Comparison of ENCODE assay signal across 9 cellular contexts in the genomic region with DNA sequence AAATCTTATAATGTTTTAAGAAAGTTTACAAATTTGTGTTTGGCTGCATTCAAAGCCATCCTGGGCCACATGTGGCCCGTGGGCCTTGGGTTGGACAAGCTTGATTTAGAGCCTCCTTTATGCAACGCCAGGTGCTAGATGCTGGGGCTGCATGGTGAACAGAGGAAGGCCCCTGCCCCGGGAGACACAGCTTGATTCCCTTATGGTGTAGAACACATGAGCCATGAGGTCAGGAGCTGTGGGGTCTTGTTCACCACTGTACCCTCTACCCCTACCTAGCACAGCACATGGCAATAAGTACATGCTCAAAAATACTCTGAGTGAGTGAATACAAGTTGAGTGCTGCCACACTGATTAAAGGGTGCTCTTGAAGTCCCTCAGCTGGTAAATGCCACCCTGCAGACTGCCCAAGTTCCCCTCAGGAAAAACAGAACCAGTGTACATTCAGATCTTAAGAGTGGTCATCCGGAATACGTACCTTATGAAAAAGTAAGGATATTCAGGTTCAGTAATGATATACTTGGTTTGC.
A peak's percentile ranks its signal among the peaks of the same experiment; 100 is the strongest.
DNase-seq lines count a peak whose midpoint lies in the region; ATAC-seq and TF ChIP-seq lines count a peak whose summit lies in the region.
"Had no signal": no experiment of that assay in that cellular context is flagged by ENCODE, and none has a peak within 500 bp of the region (broad histone marks: within the 10 kb centered on the region; RNA-seq: fewer than 3 reads in every experiment).

No MANE protein-coding gene starts in this region.

- peaks cover 4% of the 10 kb centered on the region; the same call in 1 of the 2 replicates for H3K27me3 Mint-ChIP-seq in HFFc6 (ENCODE audit: insufficient read depth)
- no peaks in the 10 kb centered on the region for H3K27me3 Mint-ChIP-seq in activated B cell treated with CpG ODN at 0.5 μM for 24 hours

- H3K4me1 ChIP-seq in BLaER1 (peaks cover 64% of the 10 kb centered on the region), mucosa of rectum (ENCODE audit: control insufficient read depth in 2 of 2, insufficient read depth in 2 of 2, low read length in 2 of 2) (peaks cover 0 to 12% of the 10 kb centered on the region in 2 donors)

- no peaks in the 10 kb centered on the region for H3K9me3 ChIP-seq in BLaER1
- no peaks in the 10 kb centered on the region for H3K9me3 ChIP-seq in mucosa of rectum (ENCODE audit: control insufficient read depth in 2 of 2, low read length in 2 of 2)

- H3K9me3 Mint-ChIP-seq in HFFc6: no peaks in the 10 kb centered on the region
- no peaks in the 10 kb centered on the region for H3K9me3 Mint-ChIP-seq in activated B cell treated with CpG ODN at 0.5 μM for 24 hours

- no peak for TF ChIP-seq CTCF in HFFc6 (IDR thresholded peaks at IDR 0.05)
- no peak for TF ChIP-seq CTCF in activated B cell treated with CpG ODN at 0.5 μM for 24 hours (IDR thresholded peaks at IDR 0.05)

- H3K36me3 ChIP-seq in BLaER1 (no peaks in the 10 kb centered on the region), mucosa of rectum (ENCODE audit: control insufficient read depth in 2 of 2, insufficient read depth in 2 of 2, low read length in 2 of 2) (no peaks in the 10 kb centered on the region)

- H3K4me3 ChIP-seq in BLaER1 (no peak overlapping the region; the same call in 1 of the 2 replicates), mucosa of rectum (ENCODE audit: low read length in 2 of 2) (no peak overlapping the region)

- H3K27ac ChIP-seq in BLaER1 (peak overlapping the region; percentile 82), mucosa of rectum (ENCODE audit: low read depth in 2 of 2, low read length in 2 of 2) (peak overlapping the region; percentile 52 to 65)

- no peaks in the 10 kb centered on the region for H4K20me1 ChIP-seq in BLaER1

- POLR2A ChIA-PET in activated B cell treated with CpG ODN at 0.5 μM for 24 hours (lab: Charles Lee): interaction anchor here (0.7 to 4.9 kb wide), 5 partner anchors 30 to 72 kb away, joined by 3 to 72 read pairs (median 36); a partner anchor contains a TSS

- CTCF ChIA-PET in activated B cell treated with CpG ODN at 0.5 μM for 24 hours (lab: Charles Lee): interaction anchor here (1.0 to 2.9 kb wide), 3 partner anchors 30 to 74 kb away, joined by 4 to 21 read pairs (median 4); a partner anchor contains a TSS

- H3K36me3 Mint-ChIP-seq in HFFc6 (ENCODE audit: low read depth) (no peaks in the 10 kb centered on the region), activated B cell treated with CpG ODN at 0.5 μM for 24 hours (ENCODE audit: low read depth) (no peaks in the 10 kb centered on the region)

- H3K27me3 ChIP-seq in BLaER1 (no peaks in the 10 kb centered on the region), mucosa of rectum (ENCODE audit: control insufficient read depth in 2 of 2, insufficient read depth in 2 of 2, low read length in 2 of 2) (no peaks in the 10 kb centered on the region)

- H3K4me3 Mint-ChIP-seq in HFFc6 (peak overlapping the region; percentile 68), activated B cell treated with CpG ODN at 0.5 μM for 24 hours (peak overlapping the region; percentile 70)

- H3K27ac Mint-ChIP-seq in HFFc6: peak overlapping the region; percentile 98
- peak overlapping the region; percentile 88 for H3K27ac Mint-ChIP-seq in activated B cell treated with CpG ODN at 0.5 μM for 24 hours

- no peak for DNase-seq in HFFc6
- DNase-seq in activated B cell treated with CpG ODN at 0.5 μM for 24 hours: no peak
- no peak for DNase-seq in kidney glomerular epithelial cell (lab: John Stamatoyannopoulos, UW)
- no peak for DNase-seq in NCI-H510A (lab: John Stamatoyannopoulos, UW)
- DNase-seq in globus pallidus (ENCODE audit: low spot score): no peak
- DNase-seq in COLO668 (lab: John Stamatoyannopoulos, UW; ENCODE audit: unreplicated experiment): no peak
- DNase-seq: NCI-H1694 treated with DMSO at 0.1 percent for 48 hours had no signal

- H3K9ac ChIP-seq in BLaER1: peak overlapping the region; percentile 55; the same call in 1 of the 2 replicates
- H3K9ac ChIP-seq in mucosa of rectum (ENCODE audit: low read depth in 1 of 2, low read length in 2 of 2): no peak overlapping the region

- H3K4me1 Mint-ChIP-seq in HFFc6 (ENCODE audit: low read depth): peaks cover 59% of the 10 kb centered on the region
- peaks cover 53% of the 10 kb centered on the region for H3K4me1 Mint-ChIP-seq in activated B cell treated with CpG ODN at 0.5 μM for 24 hours

- intact Hi-C loops in activated B cell treated with CpG ODN at 0.5 μM for 24 hours (cut with micrococcal nuclease): loop anchor here (1.0 to 5.0 kb wide), 4 partner anchors 31 to 839 kb away; a partner anchor contains a TSS

- peak; percentile 3 for ATAC-seq in activated B cell treated with CpG ODN at 0.5 μM for 24 hours (ENCODE audit: low read depth)

- H3K4me2 ChIP-seq in BLaER1: peak overlapping the region; percentile 78
